Comparison of ENCODE assay signal across 22 cellular contexts in the genomic region with DNA sequence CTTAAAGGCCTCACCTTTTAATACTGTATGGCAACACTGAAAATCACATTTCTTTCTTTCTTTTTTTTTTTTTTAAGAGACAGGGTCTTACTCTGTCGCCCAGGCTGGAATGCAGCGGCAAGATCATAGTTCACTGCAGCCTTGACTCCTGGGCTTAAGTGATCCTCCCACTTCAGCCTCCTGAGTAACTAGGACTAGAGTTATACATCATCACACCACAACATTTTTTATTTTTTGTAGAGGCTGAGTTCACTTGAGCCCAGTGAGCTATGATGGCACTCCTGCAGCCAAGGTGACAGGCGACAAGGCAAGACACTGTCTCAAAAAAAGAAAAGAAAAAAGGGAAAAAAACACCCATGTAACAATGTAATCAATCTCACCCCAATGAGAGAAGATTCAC.
"Had no signal": no experiment of that assay in that cellular context is flagged by ENCODE, and none has a peak within 500 bp of the region (broad histone marks: within the 10 kb centered on the region; RNA-seq: fewer than 3 reads in every experiment).

No MANE protein-coding gene starts in this region.

- H3K9me3 Mint-ChIP-seq: dendritic cell treated with granulocyte-macrophage colony-stimulating factor and Interleukin-4, amounts not matched to agents 40 ng/mL and 50 ng/mL, for 4 days; effector memory CD8-positive, alpha-beta T cell; mesothelial cell of epicardium; naive B cell had no signal

- H3K27me3 ChIP-seq: colonic mucosa, esophagus muscularis mucosa, foreskin keratinocyte, gastroesophageal sphincter, heart left ventricle, left lung had no signal

- H3K4me3 Mint-ChIP-seq: dendritic cell treated with granulocyte-macrophage colony-stimulating factor and Interleukin-4, amounts not matched to agents 40 ng/mL and 50 ng/mL, for 4 days; effector memory CD8-positive, alpha-beta T cell; mesothelial cell of epicardium; naive B cell had no signal

- H3K27ac Mint-ChIP-seq: dendritic cell treated with granulocyte-macrophage colony-stimulating factor and Interleukin-4, amounts not matched to agents 40 ng/mL and 50 ng/mL, for 4 days; mesothelial cell of epicardium had no signal

- FAIRE-seq: endothelial cell of umbilical vein, frontal cortex, islet of Langerhans, keratinocyte had no signal

- H3K36me3 ChIP-seq: colonic mucosa had no signal

- H3K27ac ChIP-seq: colonic mucosa, esophagus muscularis mucosa, foreskin keratinocyte, gastroesophageal sphincter, heart left ventricle, left lung, lower lobe of right lung had no signal

- DNase-seq: colonic mucosa; cortex of kidney; effector CD8-positive, alpha-beta T cell; effector memory CD8-positive, alpha-beta T cell; foreskin keratinocyte; heart left ventricle; hippocampal formation; left cardiac atrium; left lung; left ventricle myocardium superior; lower lobe of right lung; mesenchymal stem cell; mucosa of descending colon; naive B cell had no signal

- H3K27me3 Mint-ChIP-seq: dendritic cell treated with granulocyte-macrophage colony-stimulating factor and Interleukin-4, amounts not matched to agents 40 ng/mL and 50 ng/mL, for 4 days; effector memory CD8-positive, alpha-beta T cell; naive B cell had no signal

- H3K4me3 ChIP-seq: colonic mucosa, esophagus muscularis mucosa, gastroesophageal sphincter, heart left ventricle, left lung, lower lobe of right lung, mucosa of descending colon had no signal

- H3K9me3 ChIP-seq: colonic mucosa, esophagus muscularis mucosa, gastroesophageal sphincter, heart left ventricle, left lung, lower lobe of right lung, mucosa of descending colon had no signal

- H3K4me1 Mint-ChIP-seq: mesothelial cell of epicardium had no signal

- H3K4me1 ChIP-seq: left lung, lower lobe of right lung had no signal

- ATAC-seq: effector memory CD8-positive, alpha-beta T cell; foreskin keratinocyte; gastroesophageal sphincter; heart left ventricle; left cardiac atrium; left lung; left ventricle myocardium superior; lower lobe of right lung; mucosa of descending colon had no signal
